ENCODE assay signal across 11 cellular contexts in the genomic region with DNA sequence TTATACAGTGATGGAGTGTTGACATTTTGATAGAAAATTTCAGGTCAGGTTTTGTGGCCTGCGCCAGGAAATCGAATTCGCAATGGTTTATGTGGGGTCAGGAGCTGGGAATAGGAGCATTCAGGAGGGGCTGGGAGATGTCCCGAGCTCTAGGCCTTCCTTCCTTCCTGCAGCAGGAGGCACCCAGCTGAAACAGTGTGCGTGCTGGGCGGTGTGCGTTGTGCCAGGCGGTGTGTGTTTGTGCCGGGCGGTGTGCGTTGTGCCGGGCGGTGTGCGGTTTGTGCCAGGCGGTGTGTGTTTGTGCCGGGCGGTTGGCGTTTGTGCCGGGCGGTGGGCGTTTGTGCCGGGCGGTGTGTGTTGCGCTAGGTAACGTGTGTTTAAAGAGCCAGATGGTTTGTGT. TPM values are rescaled to one million over a fixed set of nuclear protein-coding genes. Genes with fewer than 3 reads are reported as not detected.
DNase-seq lines count a peak whose midpoint lies in the region; ATAC-seq and TF ChIP-seq lines count a peak whose summit lies in the region.
"Had no signal": no experiment of that assay in that cellular context is flagged by ENCODE, and none has a peak within 500 bp of the region (broad histone marks: within the 10 kb centered on the region; RNA-seq: fewer than 3 reads in every experiment).

No MANE protein-coding gene starts in this region.

- ATAC-seq in HG03097 (IDR thresholded peaks at IDR 0.05; ENCODE audit: low FRiP score, unreplicated experiment): no peak
- ATAC-seq in GM21526 (IDR thresholded peaks at IDR 0.05; ENCODE audit: low FRiP score, unreplicated experiment): no peak

- H3K4me3 Mint-ChIP-seq in T-helper 2 cell treated with Interferon-gamma antibody and Interleukin-4, amounts not matched to agents 5 μg/mL and 100 μg/mL, for 36 hours: peak overlapping the region; percentile 87

- H3K9ac ChIP-seq in skeletal muscle satellite cell (ENCODE audit: low read depth, low read length): no peak overlapping the region

- peak overlapping the region; percentile 98 for H3K4me2 ChIP-seq in skeletal muscle satellite cell (ENCODE audit: low read length)

- DNase-seq in T-helper 2 cell treated with Interferon-gamma antibody and Interleukin-4, amounts not matched to agents 5 μg/mL and 100 μg/mL, for 36 hours (ENCODE audit: low spot score): no peak
- no peak for DNase-seq in T-helper 2 cell
- no peak for DNase-seq in esophagus muscularis mucosa (ENCODE audit: extremely low spot score)
- DNase-seq in NCI-H128 (lab: John Stamatoyannopoulos, UW; ENCODE audit: unreplicated experiment): no peak
- DNase-seq: NCI-H345 had no signal

- no peaks in the 10 kb centered on the region for H3K27me3 ChIP-seq in esophagus muscularis mucosa
- H3K27me3 ChIP-seq in skeletal muscle satellite cell (ENCODE audit: control insufficient read depth, insufficient read depth, low read length): no peaks in the 10 kb centered on the region

- no peak for TF ChIP-seq EP300 in esophagus muscularis mucosa (IDR thresholded peaks at IDR 0.05)

- H3K4me3 ChIP-seq in esophagus muscularis mucosa (peak overlapping the region in 1 of 4 donors; percentile 99), skeletal muscle satellite cell (ENCODE audit: low read length) (peak overlapping the region; percentile 87)

- WGBS in esophagus muscularis mucosa: 92% methylated on average over 25 of the region's 25 CpGs

- peaks cover 15 to 35% (median 28%) of the 10 kb centered on the region in 4 donors for H3K36me3 ChIP-seq in esophagus muscularis mucosa
- H3K36me3 ChIP-seq in skeletal muscle satellite cell (ENCODE audit: insufficient read depth, low read length): peaks cover 30% of the 10 kb centered on the region

- intact Hi-C loops in esophagus muscularis mucosa (cut with DNase I): loop anchor here (5.0 to 10.0 kb wide), 2 partner anchors 41 to 184 kb away; no protein-coding TSS in a partner anchor

- H3K36me3 Mint-ChIP-seq in T-helper 2 cell treated with Interferon-gamma antibody and Interleukin-4, amounts not matched to agents 5 μg/mL and 100 μg/mL, for 36 hours (ENCODE audit: low read depth): peaks cover 8% of the 10 kb centered on the region

- H3K27me3 Mint-ChIP-seq in T-helper 2 cell treated with Interferon-gamma antibody and Interleukin-4, amounts not matched to agents 5 μg/mL and 100 μg/mL, for 36 hours (ENCODE audit: low read depth): no peaks in the 10 kb centered on the region

- H3K4me1 Mint-ChIP-seq in T-helper 2 cell treated with Interferon-gamma antibody and Interleukin-4, amounts not matched to agents 5 μg/mL and 100 μg/mL, for 36 hours (ENCODE audit: low read depth): peaks cover 28% of the 10 kb centered on the region

- no peaks in the 10 kb centered on the region for H3K9me3 Mint-ChIP-seq in T-helper 2 cell treated with Interferon-gamma antibody and Interleukin-4, amounts not matched to agents 5 μg/mL and 100 μg/mL, for 36 hours

- H3K9me3 ChIP-seq in esophagus muscularis mucosa: no peaks in the 10 kb centered on the region
- H3K9me3 ChIP-seq in skeletal muscle satellite cell (replicated peaks; ENCODE audit: low read length): no peaks in the 10 kb centered on the region

- no peak for TF ChIP-seq CTCF in VCaP (conservative IDR thresholded peaks at IDR 0.05)
- TF ChIP-seq CTCF in esophagus muscularis mucosa (IDR thresholded peaks at IDR 0.05): no peak

- no peak for TF ChIP-seq POLR2A in esophagus muscularis mucosa (IDR thresholded peaks at IDR 0.05; ENCODE audit: low read depth)

- peak overlapping the region; percentile 97 for H3K27ac ChIP-seq in VCaP
- H3K27ac ChIP-seq in esophagus muscularis mucosa (replicated peaks in 1 of 4): peak overlapping the region; percentile 96 to 100 (median 98)
- H3K27ac ChIP-seq: SK-N-MC had no signal

- peaks cover 21 to 53% (median 50%) of the 10 kb centered on the region in 4 donors for H3K4me1 ChIP-seq in esophagus muscularis mucosa
- H3K4me1 ChIP-seq in skeletal muscle satellite cell (ENCODE audit: control insufficient read depth, insufficient read depth, low read length): peaks cover 35% of the 10 kb centered on the region

- peak overlapping the region; percentile 96 for H3K27ac Mint-ChIP-seq in T-helper 2 cell treated with Interferon-gamma antibody and Interleukin-4, amounts not matched to agents 5 μg/mL and 100 μg/mL, for 36 hours

RNA-seq across cellular contexts. Expression of a gene that starts 1.7 kb away (rescaled TPM):
- total RNA-seq in esophagus muscularis mucosa: 10 to 100 TPM in 3 of 4 donors, 1 to 10 TPM in 1; 8.9 to 16.5 (median 13.1) TPM
- total RNA-seq in skeletal muscle satellite cell (2012; rRNA removed): 7.0 and 17.7 TPM in 2 replicates

RNA-seq across cellular contexts. Expression of a gene that starts 57.5 kb away (rescaled TPM):
- total RNA-seq in esophagus muscularis mucosa: not detected
- not detected in 2 replicates for total RNA-seq in skeletal muscle satellite cell (2012; rRNA removed)
- total RNA-seq: A172 had no signal

RNA-seq across cellular contexts. Expression of a gene that starts 59.1 kb away (rescaled TPM):
- 10 to 100 TPM; 54.5 to 63.1 (median 59.8) TPM for total RNA-seq in esophagus muscularis mucosa
- 71.7 and 73.6 TPM in 2 replicates for total RNA-seq in skeletal muscle satellite cell (2012; rRNA removed)
